17 cellular contexts compared by ENCODE assay signal in the genomic region with DNA sequence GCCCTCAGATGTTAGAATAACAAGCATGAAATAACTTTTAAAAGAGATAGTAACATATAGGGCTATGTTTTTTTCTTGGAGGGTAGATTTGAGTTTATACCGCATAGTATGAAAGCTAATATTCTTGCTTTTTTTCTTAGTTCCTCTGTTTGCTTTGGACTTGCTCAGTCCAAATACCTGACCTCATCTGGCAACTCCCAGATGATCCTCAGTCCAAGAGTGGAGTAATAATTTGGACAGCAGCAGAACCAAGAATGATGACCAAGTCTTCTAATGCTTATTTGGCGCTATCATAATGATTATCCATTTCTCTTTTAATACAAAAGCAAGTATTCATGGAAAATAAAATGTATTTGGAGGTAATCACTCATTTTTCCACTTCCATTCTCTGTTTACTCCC. TPM values are rescaled to one million over a fixed set of nuclear protein-coding genes. Genes with fewer than 3 reads are reported as not detected.
"Had no signal": no experiment of that assay in that cellular context is flagged by ENCODE, and none has a peak within 500 bp of the region (broad histone marks: within the 10 kb centered on the region; RNA-seq: fewer than 3 reads in every experiment).

No MANE protein-coding gene starts in this region.

- H3K9me3 ChIP-seq: breast epithelium, tibial artery had no signal

- H3K36me3 ChIP-seq: breast epithelium, tibial artery had no signal

- H3K27ac ChIP-seq: breast epithelium, tibial artery had no signal

- H3K4me3 ChIP-seq: breast epithelium, lung, tibial artery had no signal

- DNase-seq: activated B cell treated with CpG ODN at 0.5 μM for 24 hours; activated CD4-positive, alpha-beta T cell treated with anti-CD3 and anti-CD28 coated beads, Interleukin-2, amount 10 ng/mL, durations not matched to agents 24 days and 14 days; activated CD8-positive, alpha-beta memory T cell treated with anti-CD3 and anti-CD28 coated beads for 24 hours; activated naive CD4-positive, alpha-beta T cell treated with Interleukin-2 at 50 U/mL for 16 hours; anterior cingulate cortex; effector memory CD4-positive, alpha-beta T cell; kidney glomerular epithelial cell; SW 1271; tibial artery had no signal

- H3K4me1 ChIP-seq: breast epithelium, tibial artery had no signal

- H3K27me3 ChIP-seq: breast epithelium, tibial artery had no signal

- ATAC-seq: stimulated activated effector memory CD8-positive, alpha-beta T cell treated with anti-CD3 and anti-CD28 coated beads, Interleukin-12 subunit alpha, Interleukin-12 subunit beta, amount 100 ng/mL, for 72 hours had no signal

RNA-seq across cellular contexts. Expression of gene GUCY2C, which starts 45.6 kb away (rescaled TPM):
- total RNA-seq: activated CD4-positive, alpha-beta T cell treated with anti-CD3 and anti-CD28 coated beads, Interleukin-2, amount 10 ng/mL, durations not matched to agents 24 days and 14 days; glomerular endothelial cell; lung; osteocyte; pulmonary artery endothelial cell; T-helper 2 cell treated with Interferon-gamma antibody and Interleukin-4, amounts not matched to agents 100 ng/mL and 5 ng/mL, for 36 hours had no signal
- polyA plus RNA-seq: neural cell had no signal
